ENCODE assay signal across 22 cellular contexts in the genomic region with DNA sequence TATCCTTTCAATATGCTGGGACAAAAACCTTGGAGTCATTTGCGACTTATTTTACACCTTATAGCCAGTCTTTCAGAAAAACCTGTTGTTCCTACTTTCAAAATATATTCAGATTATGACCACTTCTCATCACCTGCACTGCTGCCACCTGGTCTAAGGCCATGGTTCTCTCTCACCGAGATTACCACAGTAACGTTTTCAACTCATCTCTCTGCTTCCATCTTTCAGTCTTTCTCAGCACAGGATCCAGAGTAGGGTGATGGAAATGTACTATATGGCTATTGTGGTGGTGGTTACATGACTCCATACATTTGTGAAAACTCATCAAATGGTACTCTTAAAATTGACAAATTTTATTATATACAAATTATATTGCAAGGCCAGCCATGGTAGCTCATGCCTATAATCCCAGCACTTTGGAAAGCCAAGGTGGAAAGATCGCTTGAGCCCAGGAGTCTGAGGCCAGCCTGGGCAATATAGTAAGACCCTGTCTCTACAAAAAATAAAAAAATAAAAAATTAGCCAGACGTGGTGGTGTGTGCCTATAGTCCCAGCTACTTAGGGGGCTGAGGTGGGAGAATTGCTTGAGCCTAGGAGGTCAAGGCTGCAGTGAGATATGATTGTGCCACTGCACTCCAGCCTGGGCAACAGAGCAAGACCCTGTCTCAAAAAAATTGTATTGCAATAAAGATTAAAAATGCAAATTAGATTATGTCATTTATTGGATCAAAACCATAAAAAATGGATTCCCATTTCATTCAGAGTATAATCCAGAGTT.
DNase-seq lines count a peak whose midpoint lies in the region; ATAC-seq, FAIRE-seq and TF ChIP-seq lines count a peak whose summit lies in the region.
"Had no signal": no experiment of that assay in that cellular context is flagged by ENCODE, and none has a peak within 500 bp of the region (broad histone marks: within the 10 kb centered on the region; RNA-seq: fewer than 3 reads in every experiment).

No MANE protein-coding gene starts in this region.

- TF ChIP-seq POLR2A in GM12891 (IDR thresholded peaks at IDR 0.05; ENCODE audit: low read depth, low read length), result no peak

- H3K27me3 ChIP-seq in OCI-LY3 (ENCODE audit: low read depth, low read length), result no peaks in the 10 kb centered on the region
- H3K27me3 ChIP-seq: BE2C; BLaER1 treated with 17β-estradiol and CSF1 and Interleukin-3, amounts not matched to agents 10 nM and 100 nM had no signal

- no peaks in the 10 kb centered on the region for H3K9me3 Mint-ChIP-seq in activated naive CD4-positive, alpha-beta T cell treated with anti-CD3 and anti-CD28 coated beads, Interleukin-2, amount 10 ng/mL, durations not matched to agents 7 days and 5 days
- H3K9me3 Mint-ChIP-seq: CD4-positive, alpha-beta T cell; CD8-positive, alpha-beta memory T cell had no signal

- CTCF ChIA-PET in activated naive CD4-positive, alpha-beta T cell treated with anti-CD3 and anti-CD28 coated beads, Interleukin-2, amount 10 ng/mL, durations not matched to agents 7 days and 5 days (lab: Charles Lee), result no interaction called here

- no peaks in the 10 kb centered on the region for H3K79me2 ChIP-seq in OCI-LY3 (ENCODE audit: low read length)

- no peak for TF ChIP-seq CTCF in OCI-LY3 (IDR thresholded peaks at IDR 0.05; ENCODE audit: low read depth, low read length)
- TF ChIP-seq CTCF in D721Med (IDR thresholded peaks at IDR 0.05; ENCODE audit: insufficient read depth, missing control alignments), result no peak

- H3K36me3 Mint-ChIP-seq in activated naive CD4-positive, alpha-beta T cell treated with anti-CD3 and anti-CD28 coated beads, Interleukin-2, amount 10 ng/mL, durations not matched to agents 7 days and 5 days, result no peaks in the 10 kb centered on the region
- H3K36me3 Mint-ChIP-seq: CD14-positive monocyte; CD8-positive, alpha-beta memory T cell had no signal

- H3K36me3 ChIP-seq in OCI-LY3 (replicated peaks; ENCODE audit: low read depth, low read length), result no peaks in the 10 kb centered on the region
- H3K36me3 ChIP-seq: BE2C; BLaER1 treated with 17β-estradiol and CSF1 and Interleukin-3, amounts not matched to agents 10 nM and 100 nM had no signal

- H4K20me1 ChIP-seq in OCI-LY3 (ENCODE audit: insufficient read depth, low read length), result no peaks in the 10 kb centered on the region
- H4K20me1 ChIP-seq: BLaER1 treated with 17β-estradiol and CSF1 and Interleukin-3, amounts not matched to agents 10 nM and 100 nM had no signal

- ATAC-seq in HG02870 (IDR thresholded peaks at IDR 0.05; ENCODE audit: unreplicated experiment) (peak; percentile 43), GM21390 (IDR thresholded peaks at IDR 0.05; ENCODE audit: unreplicated experiment) (no peak)
- ATAC-seq: A549 had no signal

- H3K27me3 Mint-ChIP-seq in activated naive CD4-positive, alpha-beta T cell treated with anti-CD3 and anti-CD28 coated beads, Interleukin-2, amount 10 ng/mL, durations not matched to agents 7 days and 5 days, result no peaks in the 10 kb centered on the region
- H3K27me3 Mint-ChIP-seq: CD4-positive, alpha-beta T cell; CD8-positive, alpha-beta memory T cell had no signal

- no peak overlapping the region for H3K4me3 ChIP-seq in OCI-LY3 (ENCODE audit: low read length)
- H3K4me3 ChIP-seq: A549; BLaER1 treated with 17β-estradiol and CSF1 and Interleukin-3, amounts not matched to agents 10 nM and 100 nM; GM23248 had no signal

- peak overlapping the region; percentile 1; the same call in 1 of the 2 replicates for H2AFZ ChIP-seq in OCI-LY3 (ENCODE audit: low read depth, low read length)
- H2AFZ ChIP-seq: GM23248 had no signal

- no peak overlapping the region for H3K9ac ChIP-seq in OCI-LY3 (ENCODE audit: low read length)
- H3K9ac ChIP-seq: BLaER1 treated with 17β-estradiol and CSF1 and Interleukin-3, amounts not matched to agents 10 nM and 100 nM; GM23248 had no signal

- FAIRE-seq in GM12891 (lab: Jason Lieb, UNC) (peak; percentile 48), D721Med (lab: Jason Lieb, UNC) (no peak)
- FAIRE-seq: A549, H1 had no signal

- no peaks in the 10 kb centered on the region for H3K9me3 ChIP-seq in OCI-LY3 (ENCODE audit: insufficient read depth, low read length)
- H3K9me3 ChIP-seq: A549, BE2C had no signal

- H3K4me1 ChIP-seq in OCI-LY3 (ENCODE audit: low read length), result peaks cover 14% of the 10 kb centered on the region
- H3K4me1 ChIP-seq: A549 had no signal

- DNase-seq in GM12891 (ENCODE audit: insufficient read length, low spot score), result no peak
- DNase-seq in stimulated activated CD4-positive, alpha-beta T cell treated with anti-CD3 and anti-CD28 coated beads, Interleukin-2, amount 100 ng/mL, for 48 hours, result no peak
- no peak for DNase-seq in activated naive CD4-positive, alpha-beta T cell treated with anti-CD3 and anti-CD28 coated beads, Interleukin-2, amount 10 ng/mL, durations not matched to agents 7 days and 5 days
- DNase-seq in D721Med (ENCODE audit: insufficient read length, low spot score), result no peak
- DNase-seq: 8988T; ACHN; AML-193; BE2C; CD4-positive, alpha-beta T cell; CD8-positive, alpha-beta memory T cell; DMS79 treated with DMSO at 0.1 percent for 48 hours; GF-D8; GM23248; H7; HCEC 1CT had no signal

- peaks cover 19% of the 10 kb centered on the region for H3K4me1 Mint-ChIP-seq in activated naive CD4-positive, alpha-beta T cell treated with anti-CD3 and anti-CD28 coated beads, Interleukin-2, amount 10 ng/mL, durations not matched to agents 7 days and 5 days

- no peak overlapping the region for H3K4me2 ChIP-seq in OCI-LY3 (ENCODE audit: low read length)
- H3K4me2 ChIP-seq: A549 had no signal

- no peak overlapping the region for H3K27ac Mint-ChIP-seq in activated naive CD4-positive, alpha-beta T cell treated with anti-CD3 and anti-CD28 coated beads, Interleukin-2, amount 10 ng/mL, durations not matched to agents 7 days and 5 days
- H3K27ac Mint-ChIP-seq: CD14-positive monocyte; CD4-positive, alpha-beta T cell; CD8-positive, alpha-beta memory T cell had no signal

- no peak overlapping the region for H3K4me3 Mint-ChIP-seq in activated naive CD4-positive, alpha-beta T cell treated with anti-CD3 and anti-CD28 coated beads, Interleukin-2, amount 10 ng/mL, durations not matched to agents 7 days and 5 days
- H3K4me3 Mint-ChIP-seq: CD14-positive monocyte; CD4-positive, alpha-beta T cell; CD8-positive, alpha-beta memory T cell had no signal

- H3K27ac ChIP-seq in OCI-LY3 (ENCODE audit: low read length), result no peak overlapping the region
- H3K27ac ChIP-seq: A549; BLaER1 treated with 17β-estradiol and CSF1 and Interleukin-3, amounts not matched to agents 10 nM and 100 nM; GM23248 had no signal

TF ChIP-seq in GM12891, 5 proteins besides CTCF, POLR2A, EP300 and RAD21:
- no peak for TF ChIP-seq POU2F2 (IDR thresholded peaks at IDR 0.05; ENCODE audit: low read depth, low read length)
- TF ChIP-seq TAF1 (IDR thresholded peaks at IDR 0.05; ENCODE audit: low read depth, low read length), result no peak
- no peak for TF ChIP-seq POLR2AphosphoS5 (IDR thresholded peaks at IDR 0.05; ENCODE audit: low read depth, low read length)
- no peak for TF ChIP-seq PAX5 (IDR thresholded peaks at IDR 0.05; ENCODE audit: insufficient read depth, low read length, severe bottlenecking)
- TF ChIP-seq SPI1 (IDR thresholded peaks at IDR 0.05; ENCODE audit: low read depth, low read length), result no peak
